In genomic region chr2:8986327-8986976, GRCh38 we compare ENCODE assay signal across 12 cellular contexts. TPM values are rescaled to one million over a fixed set of nuclear protein-coding genes. Genes with fewer than 3 reads are reported as not detected.
DNase-seq lines count a peak whose midpoint lies in the region; ATAC-seq, FAIRE-seq and TF ChIP-seq lines count a peak whose summit lies in the region.
"Had no signal": no experiment of that assay in that cellular context is flagged by ENCODE, and none has a peak within 500 bp of the region (broad histone marks: within the 10 kb centered on the region; RNA-seq: fewer than 3 reads in every experiment).

No MANE protein-coding gene starts in this region.

- H3K4me3 ChIP-seq in brain microvascular endothelial cell (ENCODE audit: low read depth, low read length), result no peak overlapping the region
- H3K4me3 ChIP-seq: mucosa of descending colon, uterus had no signal

- peak; percentile 54 for TF ChIP-seq CTCF in brain microvascular endothelial cell (IDR thresholded peaks at IDR 0.05; ENCODE audit: low read depth, low read length, missing control alignments)
- peak; percentile 63 for TF ChIP-seq CTCF in type B pancreatic cell (conservative IDR thresholded peaks at IDR 0.05)

- H3K36me3 ChIP-seq in brain microvascular endothelial cell (replicated peaks), result no peaks in the 10 kb centered on the region
- H3K36me3 ChIP-seq: uterus had no signal

- H3K27me3 ChIP-seq in brain microvascular endothelial cell (replicated peaks), result no peaks in the 10 kb centered on the region
- H3K27me3 ChIP-seq: uterus had no signal

- ATAC-seq in GM18511 (IDR thresholded peaks at IDR 0.05; ENCODE audit: unreplicated experiment), result no peak
- ATAC-seq: activated T-helper 17 cell treated with anti-CD3 and anti-CD28 coated beads, Interleukin-2, amount 50 U/mL, for 72 hours; mucosa of descending colon had no signal

- H3K9me3 Mint-ChIP-seq in type B pancreatic cell, result peaks cover 4% of the 10 kb centered on the region
- H3K9me3 Mint-ChIP-seq: activated T-helper 17 cell treated with anti-CD3 and anti-CD28 coated beads, Interleukin-2, amount 50 U/mL, for 72 hours had no signal

- no peaks in the 10 kb centered on the region for H3K27me3 Mint-ChIP-seq in type B pancreatic cell

- no peak overlapping the region for H3K27ac Mint-ChIP-seq in type B pancreatic cell
- H3K27ac Mint-ChIP-seq: activated T-helper 17 cell treated with anti-CD3 and anti-CD28 coated beads, Interleukin-2, amount 50 U/mL, for 72 hours had no signal

- peak overlapping the region; percentile 58 for H3K27ac ChIP-seq in brain microvascular endothelial cell
- H3K27ac ChIP-seq: uterus had no signal

- H3K36me3 Mint-ChIP-seq in type B pancreatic cell, result no peaks in the 10 kb centered on the region

- peak; percentile 2 for DNase-seq in stimulated activated CD4-positive, alpha-beta T cell treated with anti-CD3 and anti-CD28 coated beads, Interleukin-12 subunit alpha, Interleukin-12 subunit beta, amount 100 ng/mL, for 4 hours
- no peak for DNase-seq in stimulated activated CD4-positive, alpha-beta T cell treated with anti-CD3 and anti-CD28 coated beads, Interleukin-1b, Interleukin-23, amount 100 ng/mL, for 48 hours
- DNase-seq in Kasumi-1 (lab: John Stamatoyannopoulos, UW), result peak; percentile 51 to 53
- DNase-seq in brain microvascular endothelial cell, result no peak
- no peak for DNase-seq in type B pancreatic cell (ENCODE audit: extremely low spot score, unreplicated experiment)
- DNase-seq in urothelium cell line (ENCODE audit: low spot score), result no peak
- no peak for DNase-seq in iPS-NIHi7 (ENCODE audit: extremely low spot score)
- DNase-seq: mucosa of descending colon, Right ventricle myocardium superior, uterus had no signal

- H3K4me3 Mint-ChIP-seq in type B pancreatic cell, result no peak overlapping the region
- H3K4me3 Mint-ChIP-seq: activated T-helper 17 cell treated with anti-CD3 and anti-CD28 coated beads, Interleukin-2, amount 50 U/mL, for 72 hours had no signal

- peaks cover 27% of the 10 kb centered on the region for H3K4me1 Mint-ChIP-seq in type B pancreatic cell (ENCODE audit: unreplicated experiment)
- H3K4me1 Mint-ChIP-seq: activated T-helper 17 cell treated with anti-CD3 and anti-CD28 coated beads, Interleukin-2, amount 50 U/mL, for 72 hours had no signal

- in situ Hi-C loops in brain microvascular endothelial cell (cut with HindIII; ENCODE audit: low pct_ligation_motif_present, low sequenced_read_pairs), result no loop called here

- no peak for FAIRE-seq in urothelium cell line (lab: Jason Lieb, UNC)

RNA-seq across cellular contexts. Expression of gene MBOAT2, which starts 17.0 kb away (rescaled TPM):
- 53.0 and 60.8 TPM in 2 replicates for total RNA-seq in type B pancreatic cell (ENCODE audit: low replicate concordance)

Comparison
In these comparisons a context has a peak if more than half of its experiments do, and no peak if none do; other contexts are left out.
1. DNase-seq: peak in stimulated activated CD4-positive, alpha-beta T cell treated with anti-CD3 and anti-CD28 coated beads, Interleukin-12 subunit alpha, Interleukin-12 subunit beta, amount 100 ng/mL, for 4 hours (single experiment) and Kasumi-1 (2 of 2); none in stimulated activated CD4-positive, alpha-beta T cell treated with anti-CD3 and anti-CD28 coated beads, Interleukin-1b, Interleukin-23, amount 100 ng/mL, for 48 hours (single experiment), brain microvascular endothelial cell (single experiment), type B pancreatic cell (single experiment), urothelium cell line (single experiment) and iPS-NIHi7 (single experiment).